In the genomic region with DNA sequence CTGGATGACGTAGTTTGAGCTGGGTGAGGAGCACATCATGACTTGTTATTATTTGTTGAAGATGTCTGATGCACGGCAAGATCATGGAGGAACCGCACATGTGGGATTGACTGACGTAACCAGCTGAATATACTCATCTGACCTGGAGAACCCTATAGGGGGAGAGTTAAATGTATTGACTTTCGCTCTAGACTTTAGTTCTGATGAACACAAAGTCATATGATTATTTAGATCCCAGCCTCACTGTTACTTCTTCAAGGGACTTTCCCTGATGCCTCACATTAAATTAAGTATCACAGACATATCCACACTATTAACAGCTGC, we compare ENCODE assay signal across 26 cellular contexts. TPM values are rescaled to one million over a fixed set of nuclear protein-coding genes. Genes with fewer than 3 reads are reported as not detected.
DNase-seq lines count a peak whose midpoint lies in the region; ATAC-seq, FAIRE-seq and TF ChIP-seq lines count a peak whose summit lies in the region.
"Had no signal": no experiment of that assay in that cellular context is flagged by ENCODE, and none has a peak within 500 bp of the region (broad histone marks: within the 10 kb centered on the region; RNA-seq: fewer than 3 reads in every experiment).

No MANE protein-coding gene starts in this region.

- BruUV-seq in HepG2 (replicated peaks; lab: Mats Ljungman, UMichigan) = no TSS peak

- peaks cover 56% of the 10 kb centered on the region for H3K4me1 Mint-ChIP-seq in CD14-positive monocyte
- H3K4me1 Mint-ChIP-seq in CD8-positive, alpha-beta memory T cell = peaks cover 70 to 89% (median 70%) of the 10 kb centered on the region in 3 donors
- H3K4me1 Mint-ChIP-seq in activated naive CD8-positive, alpha-beta T cell treated with anti-CD3 and anti-CD28 coated beads for 36 hours = peaks cover 71% of the 10 kb centered on the region
- H3K4me1 Mint-ChIP-seq in natural killer cell treated with Interleukin-12 subunit alpha and Interleukin-12 subunit beta and Interleukin-15 and Interleukin-18, amount 100 ng/mL, for 72 hours (ENCODE audit: low read depth in 2 of 2) = peaks cover 72 to 85% of the 10 kb centered on the region in 2 donors

- TF ChIP-seq CTCF in CD14-positive monocyte (IDR thresholded peaks at IDR 0.05) = no peak
- TF ChIP-seq CTCF in HepG2 (CRISPR knock-in tag; IDR thresholded peaks at IDR 0.05) = no peak
- TF ChIP-seq CTCF in esophagus squamous epithelium (IDR thresholded peaks at IDR 0.05) = no peak
- TF ChIP-seq CTCF in heart right ventricle (IDR thresholded peaks at IDR 0.05) = no peak

- no peaks in the 10 kb centered on the region for H3K79me2 ChIP-seq in HepG2 (ENCODE audit: insufficient read depth, low read length)

- no peaks in the 10 kb centered on the region for H3K36me3 ChIP-seq in CD8-positive, alpha-beta memory T cell (ENCODE audit: insufficient read depth, low read length)
- H3K36me3 ChIP-seq in HepG2 (replicated peaks in 1 of 2; ENCODE audit: control insufficient read depth in 1 of 2, insufficient read depth in 2 of 2, low read length in 2 of 2) (no peaks in the 10 kb centered on the region; a peak in 1 of 5 replicates), esophagus squamous epithelium (no peaks in the 10 kb centered on the region), heart right ventricle (no peaks in the 10 kb centered on the region)
- H3K36me3 ChIP-seq: MG63, ovary, SJSA1, transverse colon had no signal

- intact Hi-C loops in CD14-positive monocyte (cut with micrococcal nuclease) = loop anchor here in 1 of 2 donors (10.0 kb wide), 1 partner anchor 46 kb away; no protein-coding TSS in a partner anchor
- intact Hi-C loops in HepG2 (cut with micrococcal nuclease; ENCODE audit: unreplicated experiment) = no loop called here
- intact Hi-C loops in esophagus squamous epithelium (cut with DNase I) = no loop called here
- intact Hi-C loops in heart right ventricle (cut with DNase I) = no loop called here

- no peak overlapping the region for H3K9ac ChIP-seq in HepG2 (ENCODE audit: insufficient read depth, low read depth, low read length)

- H3K27ac Mint-ChIP-seq in CD14-positive monocyte = peak overlapping the region in 4 of 7 donors; percentile 22 to 73 (median 37)
- peak overlapping the region; percentile 27 to 90 (median 87) for H3K27ac Mint-ChIP-seq in CD8-positive, alpha-beta memory T cell
- peak overlapping the region; percentile 89 for H3K27ac Mint-ChIP-seq in activated naive CD8-positive, alpha-beta T cell treated with anti-CD3 and anti-CD28 coated beads for 36 hours
- H3K27ac Mint-ChIP-seq in natural killer cell treated with Interleukin-12 subunit alpha and Interleukin-12 subunit beta and Interleukin-15 and Interleukin-18, amount 100 ng/mL, for 72 hours = peak overlapping the region; percentile 64 to 66
- H3K27ac Mint-ChIP-seq: mesothelial cell of epicardium, nephron had no signal

- no peak overlapping the region for H3K4me2 ChIP-seq in HepG2 (ENCODE audit: low read depth, low read length)

- H3K9me3 ChIP-seq in CD8-positive, alpha-beta memory T cell (ENCODE audit: low read length) = no peaks in the 10 kb centered on the region
- H3K9me3 ChIP-seq in HepG2 (ENCODE audit: low read length) (no peaks in the 10 kb centered on the region), esophagus squamous epithelium (no peaks in the 10 kb centered on the region), heart right ventricle (no peaks in the 10 kb centered on the region)
- H3K9me3 ChIP-seq: MG63, ovary, SJSA1, transverse colon had no signal

- TF ChIP-seq POLR2A in HepG2 (IDR thresholded peaks at IDR 0.05; ENCODE audit: insufficient read depth in 1 of 2, low read depth in 2 of 2, low read length in 2 of 2) = no peak
- no peak for TF ChIP-seq POLR2A in esophagus squamous epithelium (IDR thresholded peaks at IDR 0.05)

- in situ Hi-C loops in HepG2 (cut with HindIII; ENCODE audit: extremely low pct_ligation_motif_present, low pct_unique_long_range_greater_than_20kb) = no loop called here

- H3K27ac ChIP-seq in CD8-positive, alpha-beta memory T cell (ENCODE audit: low read depth, low read length) = no peak overlapping the region
- H3K27ac ChIP-seq in HepG2 (ENCODE audit: extremely low read length, insufficient read depth, low read length) (no peak overlapping the region), esophagus squamous epithelium (no peak overlapping the region), heart right ventricle (peak overlapping the region in 1 of 10 donors; percentile 32)
- H3K27ac ChIP-seq: ovary, SJSA1 had no signal

- H3K27me3 ChIP-seq in CD8-positive, alpha-beta memory T cell (ENCODE audit: insufficient read depth, low read length, poor library complexity, severe bottlenecking) = no peaks in the 10 kb centered on the region
- no peaks in the 10 kb centered on the region for H3K27me3 ChIP-seq in HepG2 (ENCODE audit: control insufficient read depth in 1 of 2, insufficient read depth in 2 of 2, low read length in 2 of 2)
- no peaks in the 10 kb centered on the region for H3K27me3 ChIP-seq in esophagus squamous epithelium
- H3K27me3 ChIP-seq in heart right ventricle = no peaks in the 10 kb centered on the region
- H3K27me3 ChIP-seq: MG63, ovary, transverse colon had no signal

- no peaks in the 10 kb centered on the region for H3K9me3 Mint-ChIP-seq in CD14-positive monocyte
- no peaks in the 10 kb centered on the region for H3K9me3 Mint-ChIP-seq in CD8-positive, alpha-beta memory T cell
- H3K9me3 Mint-ChIP-seq in activated naive CD8-positive, alpha-beta T cell treated with anti-CD3 and anti-CD28 coated beads for 36 hours = no peaks in the 10 kb centered on the region
- H3K9me3 Mint-ChIP-seq in natural killer cell treated with Interleukin-12 subunit alpha and Interleukin-12 subunit beta and Interleukin-15 and Interleukin-18, amount 100 ng/mL, for 72 hours = peaks cover 3% of the 10 kb centered on the region
- H3K9me3 Mint-ChIP-seq: mesothelial cell of epicardium, nephron had no signal

- no peak for DNase-seq in CD14-positive monocyte (ENCODE audit: low spot score)
- peak in 1 of 5 donors; percentile 68 for DNase-seq in CD8-positive, alpha-beta memory T cell
- DNase-seq in activated naive CD8-positive, alpha-beta T cell treated with anti-CD3 and anti-CD28 coated beads for 36 hours = no peak
- no peak for DNase-seq in natural killer cell treated with Interleukin-12 subunit alpha and Interleukin-12 subunit beta and Interleukin-15 and Interleukin-18, amount 100 ng/mL, for 72 hours (ENCODE audit: low spot score)
- no peak for DNase-seq in HepG2 (ENCODE audit: low spot score)
- DNase-seq in esophagus squamous epithelium (lab: John Stamatoyannopoulos, UW) = no peak
- DNase-seq in heart right ventricle = no peak
- DNase-seq: activated CD4-positive, CD25-positive, alpha-beta regulatory T cell treated with anti-CD3 and anti-CD28 coated beads, Interleukin-2, amount 50 U/mL, for 72 hours; DMS79; GDM1; HCEC 1CT; KBM-7; kidney; MG63; NCI-H1105 treated with DMSO at 0.1 percent for 48 hours; NCI-H1930; NCI-H748 treated with DMSO at 0.1 percent for 48 hours; ovary; transverse colon had no signal

- peaks cover 0 to 4% (median 0%) of the 10 kb centered on the region in 3 donors for H3K27me3 Mint-ChIP-seq in CD14-positive monocyte (ENCODE audit: low read depth in 3 of 3)
- H3K27me3 Mint-ChIP-seq in CD8-positive, alpha-beta memory T cell = peaks cover 0 to 1% of the 10 kb centered on the region in 2 donors
- no peaks in the 10 kb centered on the region for H3K27me3 Mint-ChIP-seq in activated naive CD8-positive, alpha-beta T cell treated with anti-CD3 and anti-CD28 coated beads for 36 hours
- no peaks in the 10 kb centered on the region for H3K27me3 Mint-ChIP-seq in natural killer cell treated with Interleukin-12 subunit alpha and Interleukin-12 subunit beta and Interleukin-15 and Interleukin-18, amount 100 ng/mL, for 72 hours

- no peak for FAIRE-seq in HepG2 (lab: Jason Lieb, UNC)
- FAIRE-seq: HTR-8/SVneo, kidney had no signal

- H2AFZ ChIP-seq in HepG2 (ENCODE audit: low read length) = no peak overlapping the region

- ATAC-seq in natural killer cell treated with Interleukin-12 subunit alpha and Interleukin-12 subunit beta and Interleukin-15 and Interleukin-18, amount 100 ng/mL, for 72 hours = no peak
- ATAC-seq in HepG2 (no peak), heart right ventricle (no peak)

- TF ChIP-seq RAD21 in HepG2 (CRISPR knock-in tag; IDR thresholded peaks at IDR 0.05) = no peak

- no peaks in the 10 kb centered on the region for H4K20me1 ChIP-seq in HepG2 (ENCODE audit: insufficient read depth, low read length)

- POLR2A ChIA-PET in CD8-positive, alpha-beta memory T cell (lab: Charles Lee) = interaction anchor here (0.7 kb wide), 1 partner anchor 9 kb away, joined by 3 read pairs; no protein-coding TSS in a partner anchor
- POLR2A ChIA-PET in HepG2 (lab: Yijun Ruan, JAX) = no interaction called here

- TF ChIP-seq EP300 in HepG2 (IDR thresholded peaks at IDR 0.05; ENCODE audit: low read depth in 2 of 2, low read length in 2 of 2) (no peak), HepG2 (CRISPR knock-in tag; IDR thresholded peaks at IDR 0.05; ENCODE audit: borderline replicate concordance) (no peak)

- H3K4me3 Mint-ChIP-seq in CD14-positive monocyte = no peak overlapping the region
- H3K4me3 Mint-ChIP-seq in CD8-positive, alpha-beta memory T cell = peak overlapping the region in 6 of 7 donors; percentile 2 to 69 (median 45)
- H3K4me3 Mint-ChIP-seq in activated naive CD8-positive, alpha-beta T cell treated with anti-CD3 and anti-CD28 coated beads for 36 hours = peak overlapping the region; percentile 3
- H3K4me3 Mint-ChIP-seq in natural killer cell treated with Interleukin-12 subunit alpha and Interleukin-12 subunit beta and Interleukin-15 and Interleukin-18, amount 100 ng/mL, for 72 hours = peak overlapping the region; percentile 65
- H3K4me3 Mint-ChIP-seq: mesothelial cell of epicardium, nephron had no signal

- CTCF ChIA-PET in CD8-positive, alpha-beta memory T cell (lab: Charles Lee) = interaction anchor here (1.2 to 1.3 kb wide), 2 partner anchors 9 to 45 kb away, joined by 3 read pairs; no protein-coding TSS in a partner anchor
- CTCF ChIA-PET in HepG2 (lab: Yijun Ruan, JAX; ENCODE audit: low intra/inter-chr PET ratio, low total read pairs) = no interaction called here

- H3K4me1 ChIP-seq in CD8-positive, alpha-beta memory T cell (ENCODE audit: insufficient read depth, low read length) = peaks cover 60% of the 10 kb centered on the region
- H3K4me1 ChIP-seq in HepG2 (ENCODE audit: insufficient read depth, low read length) (peaks cover 33% of the 10 kb centered on the region), esophagus squamous epithelium (peaks cover 0 to 31% (median 7%) of the 10 kb centered on the region in 3 donors), heart right ventricle (peaks cover 0 to 39% (median 10%) of the 10 kb centered on the region in 9 donors)

- no peaks in the 10 kb centered on the region for H3K36me3 Mint-ChIP-seq in CD14-positive monocyte
- H3K36me3 Mint-ChIP-seq in CD8-positive, alpha-beta memory T cell = no peaks in the 10 kb centered on the region
- H3K36me3 Mint-ChIP-seq in activated naive CD8-positive, alpha-beta T cell treated with anti-CD3 and anti-CD28 coated beads for 36 hours = peaks cover 7% of the 10 kb centered on the region
- peaks cover 6% of the 10 kb centered on the region for H3K36me3 Mint-ChIP-seq in natural killer cell treated with Interleukin-12 subunit alpha and Interleukin-12 subunit beta and Interleukin-15 and Interleukin-18, amount 100 ng/mL, for 72 hours
- H3K36me3 Mint-ChIP-seq: mesothelial cell of epicardium had no signal

- 100% methylated on average over 5 of the region's 5 CpGs for WGBS in HepG2 (ENCODE audit: low lambda C conversion rate)
- 89 to 94% methylated on average over 5 of the region's 5 CpGs for WGBS in esophagus squamous epithelium, 2 donors
- WGBS in heart right ventricle, 2 donors = 94 to 96% methylated on average over 5 of the region's 5 CpGs

- H3K4me3 ChIP-seq in CD8-positive, alpha-beta memory T cell (ENCODE audit: low read length) = no peak overlapping the region
- no peak overlapping the region for H3K4me3 ChIP-seq in HepG2 (replicated peaks in 1 of 3; ENCODE audit: insufficient read depth in 1 of 3, low read depth in 2 of 3, low read length in 3 of 3)
- H3K4me3 ChIP-seq in esophagus squamous epithelium = no peak overlapping the region
- H3K4me3 ChIP-seq in heart right ventricle = no peak overlapping the region
- H3K4me3 ChIP-seq: MG63, ovary, SJSA1, transverse colon had no signal

RNA-seq across cellular contexts. Expression of a gene that starts 33.2 kb away (rescaled TPM):
- polyA plus RNA-seq in CD14-positive monocyte (1 to 10 TPM in 1 of 2 donors, under 1 TPM in 1; 0.56 to 1.9 TPM), HepG2 (2011; rRNA removed) (0.50 TPM in 1 of 2 replicates, not detected in the other), heart right ventricle (under 1 TPM in 1 of 2 donors, not detected in 1; 0.17 TPM)
- 100 to 1,000 TPM; 316 to 350 TPM for total RNA-seq in CD8-positive, alpha-beta memory T cell
- polyA plus RNA-seq in CD8-positive, alpha-beta memory T cell = 90.6 TPM
- 100 to 1,000 TPM; 136 to 139 TPM for total RNA-seq in activated naive CD8-positive, alpha-beta T cell treated with anti-CD3 and anti-CD28 coated beads for 36 hours
- 1 to 10 TPM; 2.7 TPM for total RNA-seq in natural killer cell treated with Interleukin-12 subunit alpha and Interleukin-12 subunit beta and Interleukin-15 and Interleukin-18, amount 100 ng/mL, for 72 hours
- total RNA-seq in HepG2 (2016; rRNA removed; fragmentation: Illumina TruSeq; extraction: Trizol) (not detected in 2 replicates), esophagus squamous epithelium (1 to 10 TPM in 2 of 4 donors, not detected in 2; 1.7 to 3.2 TPM), heart right ventricle (1 to 10 TPM in 1 of 10 donors, under 1 TPM in 1, not detected in 8; 0.54 to 7.5 TPM)
- not detected in 2 replicates for total RNA-seq in HepG2 (2016; cell fraction: cytosol; rRNA removed; fragmentation: Illumina TruSeq; extraction: Trizol; ENCODE audit: low read depth)
- not detected in 2 replicates for total RNA-seq in HepG2 (2016; cell fraction: insoluble cytoplasmic fraction; rRNA removed; fragmentation: Illumina TruSeq; extraction: Trizol)
- not detected in 2 replicates for total RNA-seq in HepG2 (2016; cell fraction: membrane; rRNA removed; fragmentation: Illumina TruSeq; extraction: Trizol)
- not detected in 2 replicates for total RNA-seq in HepG2 (2016; cell fraction: nucleus; rRNA removed; fragmentation: Illumina TruSeq; extraction: Trizol)
- polyA plus RNA-seq in HepG2 (2011; cell fraction: cytosol; rRNA removed) = 0.22 TPM in 1 of 2 replicates, not detected in the other
- 0.40 TPM in 1 of 2 replicates, not detected in the other for polyA plus RNA-seq in HepG2 (2011; cell fraction: nucleus; rRNA removed)
- polyA plus RNA-seq in HepG2 (2012) = not detected in 2 replicates
- polyA plus RNA-seq in HepG2 (2016; cell fraction: cytosol; fragmentation: Illumina TruSeq; extraction: Trizol; ENCODE audit: low read depth) = not detected in 2 replicates
- not detected in 2 replicates for polyA plus RNA-seq in HepG2 (2016; cell fraction: insoluble cytoplasmic fraction; fragmentation: Illumina TruSeq; extraction: Trizol; ENCODE audit: low read depth)
- polyA plus RNA-seq in HepG2 (2016; cell fraction: membrane; fragmentation: Illumina TruSeq; extraction: Trizol; ENCODE audit: low read depth) = not detected in 2 replicates
- not detected in 2 replicates for polyA plus RNA-seq in HepG2 (2016; cell fraction: nucleus; fragmentation: Illumina TruSeq; extraction: Trizol; ENCODE audit: insufficient read depth, low read depth)
- polyA minus RNA-seq in HepG2 (2011; rRNA and poly(A)+ RNA removed; ENCODE audit: low replicate concordance) = not detected in 2 replicates
- not detected in 2 replicates for polyA minus RNA-seq in HepG2 (2011; cell fraction: cytosol; rRNA and poly(A)+ RNA removed)
- polyA minus RNA-seq in HepG2 (2011; cell fraction: nucleus; rRNA and poly(A)+ RNA removed) = not detected in 2 replicates
- total RNA-seq: mesothelial cell of epicardium, renal cortical epithelial cell, SJSA1, skeletal muscle tissue had no signal
- polyA plus RNA-seq: BJ had no signal

Comparison
In these comparisons a context has a peak if more than half of its experiments do, and no peak if none do; other contexts are left out.
1. H3K27ac Mint-ChIP-seq: peak in every context shown above with its lines; median percentile 89 in activated naive CD8-positive, alpha-beta T cell treated with anti-CD3 and anti-CD28 coated beads for 36 hours; 87 in CD8-positive, alpha-beta memory T cell; 65 in natural killer cell treated with Interleukin-12 subunit alpha and Interleukin-12 subunit beta and Interleukin-15 and Interleukin-18, amount 100 ng/mL, for 72 hours; 37 in CD14-positive monocyte.
2. H3K4me3 Mint-ChIP-seq: peak in CD8-positive, alpha-beta memory T cell (6 of 7), activated naive CD8-positive, alpha-beta T cell treated with anti-CD3 and anti-CD28 coated beads for 36 hours (single experiment) and natural killer cell treated with Interleukin-12 subunit alpha and Interleukin-12 subunit beta and Interleukin-15 and Interleukin-18, amount 100 ng/mL, for 72 hours (single experiment); none in CD14-positive monocyte (0 of 2).
3. RNA of a gene that starts 33.2 kb away (total RNA-seq): 316 to 350 TPM in CD8-positive, alpha-beta memory T cell and 136 to 139 TPM in activated naive CD8-positive, alpha-beta T cell treated with anti-CD3 and anti-CD28 coated beads for 36 hours; 2.7 TPM in natural killer cell treated with Interleukin-12 subunit alpha and Interleukin-12 subunit beta and Interleukin-15 and Interleukin-18, amount 100 ng/mL, for 72 hours, 1.7 to 3.2 TPM in esophagus squamous epithelium, not detected in HepG2 and 0.54 to 7.5 TPM in heart right ventricle; every median in the first group is over 10 times any median in the second.